Comparison of ENCODE assay signal across 8 cellular contexts in the genomic region with DNA sequence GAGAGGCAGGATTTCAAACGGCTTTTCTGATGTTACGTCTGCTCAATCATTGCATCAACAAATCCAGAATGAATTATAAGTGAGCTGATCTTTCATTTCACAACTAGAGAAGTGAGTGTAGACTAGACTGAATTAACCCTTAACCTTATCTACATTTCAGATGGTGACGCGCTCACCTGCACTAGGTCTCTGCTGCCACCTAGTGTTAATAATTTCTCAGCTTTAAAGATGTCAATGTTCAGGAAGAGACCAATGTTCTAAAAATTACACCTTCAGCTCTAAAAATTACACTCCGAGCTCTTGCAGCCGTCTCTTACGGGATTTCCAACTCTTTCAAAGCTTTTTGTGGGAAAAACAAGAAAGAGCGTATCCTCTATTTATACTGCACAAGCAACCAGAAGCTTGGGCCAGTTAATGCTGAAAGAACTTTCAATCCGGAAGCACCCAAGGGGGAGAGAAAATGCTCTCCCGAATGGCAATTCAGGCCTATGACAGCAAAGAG.
DNase-seq lines count a peak whose midpoint lies in the region; ATAC-seq, FAIRE-seq and TF ChIP-seq lines count a peak whose summit lies in the region.

No MANE protein-coding gene starts in this region.

- no peaks in the 10 kb centered on the region for H3K27me3 ChIP-seq in brain microvascular endothelial cell (replicated peaks)

- no peak overlapping the region for H3K4me3 ChIP-seq in brain microvascular endothelial cell (ENCODE audit: low read depth, low read length)

- TF ChIP-seq CTCF in AG09319 (IDR thresholded peaks at IDR 0.05; ENCODE audit: low read depth, low read length) = peak; percentile 68
- TF ChIP-seq CTCF in brain microvascular endothelial cell (IDR thresholded peaks at IDR 0.05; ENCODE audit: low read depth, low read length, missing control alignments) = peak; percentile 78

- FAIRE-seq in urothelium cell line (lab: Jason Lieb, UNC) = no peak

- DNase-seq in AG09319 (ENCODE audit: extremely low read depth, low read depth) (no peak), GM03348 (ENCODE audit: low spot score) (peak; percentile 62), NCI-H446 treated with DMSO at 0.1 percent for 48 hours (lab: John Stamatoyannopoulos, UW) (peak; percentile 2), brain microvascular endothelial cell (peak; percentile 34), left colon (no peak), urothelium cell line (ENCODE audit: low spot score) (peak; percentile 62)

- intact Hi-C loops in left colon (cut with DNase I, micrococcal nuclease) = loop anchor here (5.0 to 10.0 kb wide), 3 partner anchors 50 to 155 kb away; no protein-coding TSS in a partner anchor

- in situ Hi-C loops in brain microvascular endothelial cell (cut with HindIII; ENCODE audit: low pct_ligation_motif_present, low sequenced_read_pairs) = no loop called here

- ATAC-seq in HG02885 (IDR thresholded peaks at IDR 0.05; ENCODE audit: poor library complexity, unreplicated experiment) (peak; percentile 58), left colon (peak; percentile 74), HG03108 (IDR thresholded peaks at IDR 0.05; ENCODE audit: unreplicated experiment) (no peak)

- H3K27ac ChIP-seq in brain microvascular endothelial cell = no peak overlapping the region

- no peaks in the 10 kb centered on the region for H3K36me3 ChIP-seq in brain microvascular endothelial cell (replicated peaks)

Comparison
In these comparisons a context has a peak if more than half of its experiments do, and no peak if none do; other contexts are left out.
1. DNase-seq: peak in GM03348 (single experiment), NCI-H446 treated with DMSO at 0.1 percent for 48 hours (single experiment), brain microvascular endothelial cell (single experiment) and urothelium cell line (single experiment); none in AG09319 (single experiment) and left colon (0 of 2).